19 cellular contexts compared by ENCODE assay signal in the genomic region with DNA sequence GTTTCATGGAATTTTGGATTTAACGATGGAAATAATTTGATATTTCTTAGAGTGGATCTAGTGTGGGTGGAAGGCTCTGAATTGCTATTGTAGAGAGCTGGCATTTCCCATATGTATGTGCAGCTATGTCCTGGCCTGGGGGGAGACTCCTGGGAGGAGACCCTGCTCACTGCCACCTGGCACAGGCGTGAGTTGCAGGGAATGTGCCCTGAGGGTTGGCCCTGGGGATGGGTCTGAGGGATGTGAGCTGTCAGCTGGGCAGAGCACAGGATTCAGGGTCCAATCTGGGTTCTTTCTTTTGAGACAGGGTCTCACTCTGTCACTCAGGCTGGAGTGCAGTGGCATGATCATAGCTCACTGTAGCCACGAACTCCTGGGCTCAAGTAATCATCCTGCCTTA.
DNase-seq lines count a peak whose midpoint lies in the region; ATAC-seq and TF ChIP-seq lines count a peak whose summit lies in the region.
"Had no signal": no experiment of that assay in that cellular context is flagged by ENCODE, and none has a peak within 500 bp of the region (broad histone marks: within the 10 kb centered on the region; RNA-seq: fewer than 3 reads in every experiment).

No MANE protein-coding gene starts in this region.

- no peaks in the 10 kb centered on the region for H3K4me1 ChIP-seq in CD4-positive, alpha-beta memory T cell (ENCODE audit: insufficient read depth, low read length)

- H3K27me3 Mint-ChIP-seq in type B pancreatic cell (peaks cover 17% of the 10 kb centered on the region), immature natural killer cell (ENCODE audit: low read depth in 3 of 3) (peaks cover 3 to 11% (median 5%) of the 10 kb centered on the region in 3 donors)
- H3K27me3 Mint-ChIP-seq in CD4-positive, alpha-beta memory T cell, result peaks cover 14 to 17% of the 10 kb centered on the region in 2 donors

- ATAC-seq in sciatic nerve, result no peak
- ATAC-seq: GM23338, HCT116 had no signal

- DNase-seq in ELF-1 (ENCODE audit: low read depth, low spot score), result peak; percentile 21
- DNase-seq in mesenteric fat pad (ENCODE audit: low spot score), result peak; percentile 75
- peak; percentile 41 for DNase-seq in sciatic nerve (ENCODE audit: low spot score)
- DNase-seq in type B pancreatic cell (ENCODE audit: extremely low spot score, unreplicated experiment), result no peak
- DNase-seq in NCI-H446 (lab: John Stamatoyannopoulos, UW), result no peak
- DNase-seq in immature natural killer cell, result no peak
- DNase-seq in CD4-positive, alpha-beta memory T cell, result no peak
- DNase-seq: ACHN; BE2C; C1 segment of cervical spinal cord; CD4-positive, alpha-beta T cell; DMS153; DMS79; GF-D8; H7; HFFc6; IMR-90 had no signal

- no peak overlapping the region for H3K4me3 Mint-ChIP-seq in type B pancreatic cell
- H3K4me3 Mint-ChIP-seq in immature natural killer cell, result no peak overlapping the region
- H3K4me3 Mint-ChIP-seq in CD4-positive, alpha-beta memory T cell, result no peak overlapping the region
- H3K4me3 Mint-ChIP-seq: CD4-positive, alpha-beta T cell; GM23338; HFFc6 had no signal

- intact Hi-C loops in sciatic nerve (cut with DNase I), result no loop called here
- intact Hi-C loops in CD4-positive, alpha-beta memory T cell (cut with micrococcal nuclease), result no loop called here

- no peaks in the 10 kb centered on the region for H3K9me3 ChIP-seq in CD4-positive, alpha-beta memory T cell (ENCODE audit: control insufficient read depth in 1 of 2, low read length in 2 of 2)
- H3K9me3 ChIP-seq: BE2C had no signal

- H3K36me3 Mint-ChIP-seq in type B pancreatic cell, result peaks cover 17% of the 10 kb centered on the region
- H3K36me3 Mint-ChIP-seq in immature natural killer cell, result no peaks in the 10 kb centered on the region
- H3K36me3 Mint-ChIP-seq in CD4-positive, alpha-beta memory T cell, result no peaks in the 10 kb centered on the region

- no peaks in the 10 kb centered on the region for H3K36me3 ChIP-seq in CD4-positive, alpha-beta memory T cell (ENCODE audit: insufficient read depth, low read length)
- H3K36me3 ChIP-seq: BE2C had no signal

- POLR2A ChIA-PET in CD4-positive, alpha-beta memory T cell (lab: Charles Lee; ENCODE audit: partially characterized antibody), result no interaction called here

- CTCF ChIA-PET in CD4-positive, alpha-beta memory T cell (lab: Charles Lee; ENCODE audit: partially characterized antibody), result interaction anchor here (0.5 kb wide), 1 partner anchor 1351 kb away, joined by 3 read pairs; no protein-coding TSS in a partner anchor

- H3K27ac Mint-ChIP-seq in type B pancreatic cell (peak overlapping the region; percentile 97), immature natural killer cell (no peak overlapping the region)
- no peak overlapping the region for H3K27ac Mint-ChIP-seq in CD4-positive, alpha-beta memory T cell
- H3K27ac Mint-ChIP-seq: CD4-positive, alpha-beta T cell; GM23338; HFFc6 had no signal

- H3K27me3 ChIP-seq in CD4-positive, alpha-beta memory T cell (ENCODE audit: insufficient read depth, low read length), result no peaks in the 10 kb centered on the region
- H3K27me3 ChIP-seq: BE2C had no signal

- H3K4me3 ChIP-seq in CD4-positive, alpha-beta memory T cell (ENCODE audit: low read length in 2 of 2), result no peak overlapping the region
- H3K4me3 ChIP-seq: GM23338 had no signal

- no peak overlapping the region for H3K27ac ChIP-seq in CD4-positive, alpha-beta memory T cell (ENCODE audit: low read depth, low read length)

- H3K4me1 Mint-ChIP-seq in type B pancreatic cell (ENCODE audit: unreplicated experiment) (peaks cover 10% of the 10 kb centered on the region), immature natural killer cell (no peaks in the 10 kb centered on the region)
- H3K4me1 Mint-ChIP-seq in CD4-positive, alpha-beta memory T cell, result no peaks in the 10 kb centered on the region
- H3K4me1 Mint-ChIP-seq: GM23338 had no signal

- no peak for TF ChIP-seq CTCF in type B pancreatic cell (conservative IDR thresholded peaks at IDR 0.05)

- H3K9me3 Mint-ChIP-seq in type B pancreatic cell (peaks cover 6% of the 10 kb centered on the region), immature natural killer cell (no peaks in the 10 kb centered on the region)
- H3K9me3 Mint-ChIP-seq in CD4-positive, alpha-beta memory T cell, result peaks cover 0 to 1% (median 0%) of the 10 kb centered on the region in 8 donors
- H3K9me3 Mint-ChIP-seq: CD4-positive, alpha-beta T cell; GM23338; HFFc6 had no signal

Comparison
In these comparisons a context has a peak if more than half of its experiments do, and no peak if none do; other contexts are left out.
1. DNase-seq: peak in ELF-1 (single experiment), mesenteric fat pad (single experiment) and sciatic nerve (single experiment); none in type B pancreatic cell (single experiment), NCI-H446 (0 of 2), immature natural killer cell (0 of 3) and CD4-positive, alpha-beta memory T cell (0 of 5).